ENCODE assay signal across 3 cellular contexts in the genomic region with DNA sequence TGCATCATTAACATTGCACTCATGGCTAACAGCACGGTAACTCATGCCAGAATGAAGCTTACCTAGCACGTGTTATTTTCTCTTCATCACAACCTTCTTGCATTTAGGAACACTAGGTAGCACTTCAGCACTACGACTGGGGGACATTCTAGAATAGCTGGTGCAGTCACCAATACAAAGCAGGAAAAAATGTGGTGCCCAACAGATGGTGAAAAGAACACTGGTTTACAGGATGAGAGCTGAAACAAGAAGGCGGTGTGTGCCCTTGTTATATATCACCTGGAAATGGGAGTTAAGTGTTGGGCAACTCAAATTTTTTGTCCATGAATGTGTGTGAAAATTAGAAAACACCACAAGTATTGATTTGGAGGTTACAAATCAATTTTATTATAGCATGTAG.
"Had no signal": no experiment of that assay in that cellular context is flagged by ENCODE, and none has a peak within 500 bp of the region (broad histone marks: within the 10 kb centered on the region; RNA-seq: fewer than 3 reads in every experiment).

No MANE protein-coding gene starts in this region.

- DNase-seq: GDM1, GF-D8 had no signal

- ATAC-seq: GM12878 had no signal
